In genomic region chr15:98035134-98035533, GRCh38 we compare ENCODE assay signal across 26 cellular contexts.
DNase-seq lines count a peak whose midpoint lies in the region; ATAC-seq and TF ChIP-seq lines count a peak whose summit lies in the region.
"Had no signal": no experiment of that assay in that cellular context is flagged by ENCODE, and none has a peak within 500 bp of the region (broad histone marks: within the 10 kb centered on the region; RNA-seq: fewer than 3 reads in every experiment).

No MANE protein-coding gene starts in this region.

- WGBS in right cardiac atrium: 90% methylated on average over 7 of the region's 7 CpGs

- no peaks in the 10 kb centered on the region for H4K20me1 ChIP-seq in BLaER1 treated with 17β-estradiol and CSF1 and Interleukin-3, amounts not matched to agents 10 nM and 100 nM
- H4K20me1 ChIP-seq in PC-3 (ENCODE audit: low read length): no peaks in the 10 kb centered on the region

- H3F3A ChIP-seq in PC-3 (ENCODE audit: low read length, unreplicated experiment): no peaks in the 10 kb centered on the region

- H3K4me2 ChIP-seq in BLaER1 treated with 17β-estradiol and CSF1 and Interleukin-3, amounts not matched to agents 10 nM and 100 nM: peak overlapping the region in 10 of 11 experiments; percentile 30 to 90 (median 71); a peak in 19 of 22 replicates
- H3K4me2 ChIP-seq in PC-3 (ENCODE audit: low read length): peak overlapping the region; percentile 66
- H3K4me2 ChIP-seq: A549, KMS-11 had no signal

- DNase-seq in PC-3 (no peak), epithelial cell of prostate (ENCODE audit: low read depth, low spot score) (no peak), left lobe of liver (ENCODE audit: low spot score) (no peak), SHP77 (lab: John Stamatoyannopoulos, UW) (no peak), right cardiac atrium (no peak), omental fat pad (ENCODE audit: low spot score) (no peak)
- DNase-seq: CD4-positive, CD25-positive, alpha-beta regulatory T cell; COR-L47; DMS79 treated with DMSO at 0.1 percent for 48 hours; GM23248; IMR-90; NCI-H1105; NCI-H146; NCI-H2029 treated with DMSO at 0.1 percent for 48 hours; NCI-H2171; NCI-H345; NCI-H524; NCI-H774; Peyer's patch had no signal

- 0 out of 22 replicates have a peak, but pooled peaks cover 0 to 7% (median 0%) of the 10 kb centered on the region in 11 experiments for H3K36me3 ChIP-seq in BLaER1 treated with 17β-estradiol and CSF1 and Interleukin-3, amounts not matched to agents 10 nM and 100 nM
- no peaks in the 10 kb centered on the region for H3K36me3 ChIP-seq in PC-3 (ENCODE audit: low read depth, low read length)
- H3K36me3 ChIP-seq: Peyer's patch had no signal

- POLR2A ChIA-PET in PC-3 (lab: Charles Lee; ENCODE audit: unreplicated experiment): no interaction called here

- H2AFZ ChIP-seq in PC-3 (ENCODE audit: low read length): peak overlapping the region; percentile 56; the same call in 1 of the 2 replicates
- H2AFZ ChIP-seq: GM23248 had no signal

- no peaks in the 10 kb centered on the region for H3K79me2 ChIP-seq in PC-3 (ENCODE audit: low read length)

- BruUV-seq in PC-3 (replicated peaks; lab: Mats Ljungman, UMichigan): no TSS peak

- CTCF ChIA-PET in PC-3 (lab: Charles Lee): no interaction called here

- intact Hi-C loops in PC-3 (cut with micrococcal nuclease): no loop called here
- intact Hi-C loops in right cardiac atrium (cut with DNase I): no loop called here

- H3K9ac ChIP-seq in BLaER1 treated with 17β-estradiol and CSF1 and Interleukin-3, amounts not matched to agents 10 nM and 100 nM: peak overlapping the region in 3 of 11 experiments; percentile 19 to 39 (median 22); a peak in 3 of 22 replicates
- H3K9ac ChIP-seq in PC-3 (ENCODE audit: low read length): no peak overlapping the region
- H3K9ac ChIP-seq: GM23248, KMS-11 had no signal

- peaks cover 0 to 15% (median 0%) of the 10 kb centered on the region in 11 experiments; a peak in 1 of 22 replicates for H3K27me3 ChIP-seq in BLaER1 treated with 17β-estradiol and CSF1 and Interleukin-3, amounts not matched to agents 10 nM and 100 nM
- H3K27me3 ChIP-seq in PC-3 (ENCODE audit: low read length) (peaks cover 13% of the 10 kb centered on the region), right cardiac atrium (ENCODE audit: control insufficient read depth, insufficient read depth) (no peaks in the 10 kb centered on the region)
- H3K27me3 ChIP-seq: Peyer's patch had no signal

- ATAC-seq in PC-3 (no peak), left lobe of liver (peak; percentile 46), GM19023 (IDR thresholded peaks at IDR 0.05; ENCODE audit: unreplicated experiment) (no peak), right cardiac atrium (no peak), omental fat pad (ENCODE audit: low FRiP score) (no peak)
- ATAC-seq: A549, GM12878, HCT116, Right ventricle myocardium inferior had no signal

- TF ChIP-seq CTCF in PC-3 (conservative IDR thresholded peaks at IDR 0.05; ENCODE audit: low read depth, low read length) (no peak), omental fat pad (IDR thresholded peaks at IDR 0.05) (no peak)

- peaks cover 4 to 44% (median 29%) of the 10 kb centered on the region in 11 experiments for H3K9me3 ChIP-seq in BLaER1 treated with 17β-estradiol and CSF1 and Interleukin-3, amounts not matched to agents 10 nM and 100 nM (replicated peaks in 1 of 11)
- H3K9me3 ChIP-seq in PC-3 (ENCODE audit: low read length) (no peaks in the 10 kb centered on the region), right cardiac atrium (ENCODE audit: control insufficient read depth, low read length) (no peaks in the 10 kb centered on the region)
- H3K9me3 ChIP-seq: A549, Peyer's patch had no signal

- no peaks in the 10 kb centered on the region for H3K9me2 ChIP-seq in PC-3 (replicated peaks; ENCODE audit: low read length)

- 0 out of 20 replicates have a peak overlapping the region, but pooled peaks of 1 of the 10 experiments have one; percentile 20 for H3K4me3 ChIP-seq in BLaER1 treated with 17β-estradiol and CSF1 and Interleukin-3, amounts not matched to agents 10 nM and 100 nM
- H3K4me3 ChIP-seq in PC-3 (ENCODE audit: low read length) (0 out of 2 replicates have a peak overlapping the region, but pooled peaks have one; percentile 9), right cardiac atrium (ENCODE audit: low read length) (no peak overlapping the region)
- H3K4me3 ChIP-seq: A549, GM12878, GM23248, Peyer's patch had no signal

- H3K27ac ChIP-seq in BLaER1 treated with 17β-estradiol and CSF1 and Interleukin-3, amounts not matched to agents 10 nM and 100 nM: 0 out of 22 replicates have a peak overlapping the region, but pooled peaks of 1 of the 11 experiments have one; percentile 7
- H3K27ac ChIP-seq in PC-3 (ENCODE audit: low read length) (peak overlapping the region; percentile 29; the same call in 1 of the 2 replicates), epithelial cell of prostate (peak overlapping the region; percentile 88), right cardiac atrium (ENCODE audit: low read length) (no peak overlapping the region)
- H3K27ac ChIP-seq: A549, GM23248, KMS-11, Peyer's patch had no signal

- peaks cover 6 to 49% (median 38%) of the 10 kb centered on the region in 10 experiments; a peak in 18 of 20 replicates for H3K4me1 ChIP-seq in BLaER1 treated with 17β-estradiol and CSF1 and Interleukin-3, amounts not matched to agents 10 nM and 100 nM
- peaks cover 11% of the 10 kb centered on the region for H3K4me1 ChIP-seq in PC-3 (ENCODE audit: insufficient read depth, low read length)
- H3K4me1 ChIP-seq in right cardiac atrium (ENCODE audit: control insufficient read depth, insufficient read depth, low read length): no peaks in the 10 kb centered on the region
- H3K4me1 ChIP-seq: A549, Peyer's patch had no signal
